Comparison of ENCODE assay signal across 20 cellular contexts in genomic region chr10:92381543-92381954, GRCh38.
"Had no signal": no experiment of that assay in that cellular context is flagged by ENCODE, and none has a peak within 500 bp of the region (broad histone marks: within the 10 kb centered on the region; RNA-seq: fewer than 3 reads in every experiment).

No MANE protein-coding gene starts in this region.

- H3K27me3 ChIP-seq: colonic mucosa, esophagus muscularis mucosa, neural progenitor cell, testis, upper lobe of left lung had no signal

- H3K4me2 ChIP-seq: neural progenitor cell had no signal

- H3K36me3 ChIP-seq: colonic mucosa, esophagus muscularis mucosa, neural progenitor cell, upper lobe of left lung had no signal

- H3K27ac ChIP-seq: colonic mucosa, esophagus muscularis mucosa, neural progenitor cell, testis, upper lobe of left lung had no signal

- H3K9ac ChIP-seq: neural progenitor cell had no signal

- ATAC-seq: activated CD8-positive, alpha-beta T cell treated with anti-CD3 and anti-CD28 coated beads for 36 hours; activated naive CD8-positive, alpha-beta T cell treated with anti-CD3 and anti-CD28 coated beads, Interleukin-2, amount 50 U/mL, for 24 hours; left lobe of liver; naive thymus-derived CD4-positive, alpha-beta T cell; sciatic nerve; stimulated activated memory B cell treated with anti-CD40 and anti-IgM and Interleukin-4, amounts not matched to agents 10 μg/mL and 1 μg/mL and 100 μg/mL, for 72 hours had no signal

- H3K4me3 ChIP-seq: colonic mucosa, esophagus muscularis mucosa, neural progenitor cell, testis, upper lobe of left lung had no signal

- H3K4me1 ChIP-seq: colonic mucosa, esophagus muscularis mucosa, neural progenitor cell, upper lobe of left lung had no signal

- H3K9me3 ChIP-seq: colonic mucosa, esophagus muscularis mucosa, testis, upper lobe of left lung had no signal

- H2AFZ ChIP-seq: neural progenitor cell had no signal

- DNase-seq: activated CD4-positive, alpha-beta T cell treated with anti-CD3 and anti-CD28 coated beads, Interleukin-2, amount 10 ng/mL, durations not matched to agents 24 days and 14 days; activated CD8-positive, alpha-beta T cell treated with anti-CD3 and anti-CD28 coated beads for 36 hours; activated naive CD4-positive, alpha-beta T cell treated with anti-CD3 and anti-CD28 coated beads, Interleukin-2, amount 10 ng/mL, durations not matched to agents 7 days and 5 days; activated naive CD8-positive, alpha-beta T cell treated with anti-CD3 and anti-CD28 coated beads, Interleukin-2, amount 50 U/mL, for 24 hours; activated T-cell treated with anti-CD3 and anti-CD28 coated beads, Interleukin-2, amount 50 U/mL, for 24 hours; anterior cingulate cortex; colonic mucosa; hypothalamus; kidney; mammary epithelial cell; naive thymus-derived CD4-positive, alpha-beta T cell; stimulated activated CD4-positive, alpha-beta T cell treated with anti-CD3 and anti-CD28 coated beads, Interleukin-4, amount 100 ng/mL, for 4 hours; T1000; testis; upper lobe of left lung had no signal
